17 cellular contexts compared by ENCODE assay signal in the genomic region with DNA sequence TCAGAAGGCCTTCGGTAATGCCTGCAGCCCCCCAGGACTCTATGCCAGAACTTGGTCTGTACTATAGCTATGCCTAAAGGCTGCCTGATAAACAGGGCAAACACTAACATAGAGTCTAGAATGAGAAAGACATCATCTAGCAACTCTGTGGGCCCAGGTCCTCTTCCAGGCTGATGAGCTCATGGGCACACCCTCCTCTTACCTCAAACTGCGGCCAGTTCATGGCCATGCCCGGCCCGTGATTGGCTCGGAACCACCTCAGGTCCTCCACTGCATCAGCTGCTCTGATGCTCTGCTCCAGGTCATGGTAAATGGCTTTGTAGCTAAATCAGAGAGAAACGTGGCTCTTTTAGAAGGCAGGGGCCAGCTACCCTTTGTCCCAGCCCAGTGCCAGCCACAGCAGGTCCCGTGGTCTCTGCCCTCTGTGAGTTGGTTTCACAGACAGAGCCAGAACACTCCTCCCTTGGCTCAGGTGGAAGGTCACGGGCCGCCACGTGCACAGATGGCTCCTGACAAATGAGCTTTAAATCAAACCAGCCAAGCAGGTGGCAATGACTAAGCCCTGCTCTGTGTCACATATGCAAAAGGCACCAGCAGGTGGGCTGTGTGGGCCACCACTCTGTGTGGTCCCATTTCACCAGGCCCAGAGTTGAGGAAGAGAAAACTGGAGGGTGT. TPM values are rescaled to one million over a fixed set of nuclear protein-coding genes. Genes with fewer than 3 reads are reported as not detected.
DNase-seq lines count a peak whose midpoint lies in the region; ATAC-seq, FAIRE-seq and TF ChIP-seq lines count a peak whose summit lies in the region.
"Had no signal": no experiment of that assay in that cellular context is flagged by ENCODE, and none has a peak within 500 bp of the region (broad histone marks: within the 10 kb centered on the region; RNA-seq: fewer than 3 reads in every experiment).

No MANE protein-coding gene starts in this region.

- no peak for TF ChIP-seq POLR2A in HepG2 (IDR thresholded peaks at IDR 0.05; ENCODE audit: insufficient read depth in 1 of 2, low read depth in 2 of 2, low read length in 2 of 2)
- TF ChIP-seq POLR2A in right lobe of liver (IDR thresholded peaks at IDR 0.05): peak; percentile 35

- in situ Hi-C loops in HepG2 (cut with HindIII; ENCODE audit: extremely low pct_ligation_motif_present, low pct_unique_long_range_greater_than_20kb): no loop called here

- POLR2A ChIA-PET in HepG2 (lab: Yijun Ruan, JAX): no interaction called here
- POLR2A ChIA-PET in activated B cell treated with CpG ODN at 0.5 μM for 24 hours (lab: Charles Lee): interaction anchor here (0.5 to 1.5 kb wide), 8 partner anchors 12 to 960 kb away, joined by 3 to 8 read pairs (median 4); partner anchors contain the start of gene PACSIN2

- peaks cover 85% of the 10 kb centered on the region for H3K36me3 Mint-ChIP-seq in activated B cell treated with CpG ODN at 0.5 μM for 24 hours (ENCODE audit: low read depth)
- H3K36me3 Mint-ChIP-seq in activated T-helper 17 cell treated with anti-CD3 and anti-CD28 coated beads, Interleukin-2, amount 50 U/mL, for 72 hours (ENCODE audit: low read depth): peaks cover 33% of the 10 kb centered on the region

- peaks cover 14% of the 10 kb centered on the region for H3K4me1 Mint-ChIP-seq in activated B cell treated with CpG ODN at 0.5 μM for 24 hours
- no peaks in the 10 kb centered on the region for H3K4me1 Mint-ChIP-seq in activated T-helper 17 cell treated with anti-CD3 and anti-CD28 coated beads, Interleukin-2, amount 50 U/mL, for 72 hours

- peak overlapping the region; percentile 28 to 71 for H3K9ac ChIP-seq in liver (ENCODE audit: low read depth in 1 of 2, low read length in 2 of 2)
- H3K9ac ChIP-seq in HepG2 (ENCODE audit: insufficient read depth, low read depth, low read length): no peak overlapping the region

- no peaks in the 10 kb centered on the region for H3K79me2 ChIP-seq in HepG2 (ENCODE audit: insufficient read depth, low read length)

- no peaks in the 10 kb centered on the region for H3K27me3 ChIP-seq in liver (ENCODE audit: control insufficient read depth in 4 of 4, insufficient read depth in 4 of 4, low read length in 3 of 4)
- no peaks in the 10 kb centered on the region for H3K27me3 ChIP-seq in HepG2 (ENCODE audit: control insufficient read depth in 1 of 2, insufficient read depth in 2 of 2, low read length in 2 of 2)
- H3K27me3 ChIP-seq in right lobe of liver: no peaks in the 10 kb centered on the region
- H3K27me3 ChIP-seq in lower lobe of right lung (ENCODE audit: low read depth): no peaks in the 10 kb centered on the region
- H3K27me3 ChIP-seq: ovary had no signal

- CTCF ChIA-PET in HepG2 (lab: Yijun Ruan, JAX; ENCODE audit: low intra/inter-chr PET ratio, low total read pairs) (no interaction called here), activated B cell treated with CpG ODN at 0.5 μM for 24 hours (lab: Charles Lee) (interaction anchor here (0.6 to 1.3 kb wide), 7 partner anchors 13 to 157 kb away, joined by 3 to 8 read pairs (median 3); partner anchors contain the start of gene ARFGAP3)

- TF ChIP-seq RAD21 in liver (IDR thresholded peaks at IDR 0.05) (peak; percentile 46 to 61), HepG2 (CRISPR knock-in tag; IDR thresholded peaks at IDR 0.05) (no peak)

- no peak overlapping the region for H3K4me2 ChIP-seq in HepG2 (ENCODE audit: low read depth, low read length)

- H3K4me3 ChIP-seq in liver (ENCODE audit: low read depth in 1 of 3, low read length in 3 of 3): no peak overlapping the region
- no peak overlapping the region for H3K4me3 ChIP-seq in HepG2 (replicated peaks in 1 of 3; ENCODE audit: insufficient read depth in 1 of 3, low read depth in 2 of 3, low read length in 3 of 3)
- peak overlapping the region in 2 of 3 donors; percentile 1 to 20 for H3K4me3 ChIP-seq in right lobe of liver
- no peak overlapping the region for H3K4me3 ChIP-seq in lower lobe of right lung
- H3K4me3 ChIP-seq: ovary, thoracic aorta had no signal

- BruUV-seq in HepG2 (replicated peaks; lab: Mats Ljungman, UMichigan): no TSS peak

- TF ChIP-seq EP300 in HepG2 (IDR thresholded peaks at IDR 0.05; ENCODE audit: low read depth in 2 of 2, low read length in 2 of 2): no peak
- TF ChIP-seq EP300 in HepG2 (CRISPR knock-in tag; IDR thresholded peaks at IDR 0.05; ENCODE audit: borderline replicate concordance): no peak

- no peaks in the 10 kb centered on the region for H4K20me1 ChIP-seq in HepG2 (ENCODE audit: insufficient read depth, low read length)

- no peak for FAIRE-seq in HepG2 (lab: Jason Lieb, UNC)

- intact Hi-C loops in HepG2 (cut with micrococcal nuclease; ENCODE audit: unreplicated experiment): no loop called here
- intact Hi-C loops in activated B cell treated with CpG ODN at 0.5 μM for 24 hours (cut with micrococcal nuclease): loop anchor here (5.0 kb wide), 1 partner anchor 150 kb away; no protein-coding TSS in a partner anchor
- intact Hi-C loops in right lobe of liver (cut with DNase I): no loop called here
- intact Hi-C loops in lower lobe of right lung (cut with DNase I): no loop called here

- peak overlapping the region; percentile 73 for H3K27ac Mint-ChIP-seq in activated B cell treated with CpG ODN at 0.5 μM for 24 hours
- H3K27ac Mint-ChIP-seq in activated T-helper 17 cell treated with anti-CD3 and anti-CD28 coated beads, Interleukin-2, amount 50 U/mL, for 72 hours: no peak overlapping the region
- H3K27ac Mint-ChIP-seq: activated T-cell treated with anti-CD3 and anti-CD28 coated beads, Interleukin-2, amount 50 U/mL, for 72 hours; T-helper 2 cell treated with Interferon-gamma antibody and Interleukin-4, amounts not matched to agents 5 μg/mL and 100 μg/mL, for 36 hours had no signal

- DNase-seq in HepG2 (ENCODE audit: low spot score): no peak
- no peak for DNase-seq in activated B cell treated with CpG ODN at 0.5 μM for 24 hours
- peak; percentile 84 to 96 (median 94) for DNase-seq in right lobe of liver
- no peak for DNase-seq in NCI-H146 treated with DMSO at 0.1 percent for 48 hours (lab: John Stamatoyannopoulos, UW; ENCODE audit: unreplicated experiment)
- no peak for DNase-seq in NCI-H446 (lab: John Stamatoyannopoulos, UW)
- DNase-seq in lower lobe of right lung: no peak
- DNase-seq: activated CD4-positive, alpha-beta T cell treated with anti-CD3 and anti-CD28 coated beads, Interleukin-2, amount 50 U/mL, for 1 hour; activated T-cell treated with anti-CD3 and anti-CD28 coated beads, Interleukin-2, amount 50 U/mL, for 72 hours; dermis blood vessel endothelial cell; midbrain; NCI-H1105 treated with DMSO at 0.1 percent for 48 hours; ovary; RPMI8226 had no signal

- TF ChIP-seq CTCF in liver (IDR thresholded peaks at IDR 0.05; ENCODE audit: low read depth, low read length, missing input control) (no peak), HepG2 (CRISPR knock-in tag; IDR thresholded peaks at IDR 0.05) (no peak), activated B cell treated with CpG ODN at 0.5 μM for 24 hours (IDR thresholded peaks at IDR 0.05) (no peak), right lobe of liver (IDR thresholded peaks at IDR 0.05) (no peak), lower lobe of right lung (IDR thresholded peaks at IDR 0.05) (no peak)

- H3K9me3 ChIP-seq in liver (ENCODE audit: control insufficient read depth in 4 of 4, low read length in 3 of 4): no peaks in the 10 kb centered on the region
- no peaks in the 10 kb centered on the region for H3K9me3 ChIP-seq in HepG2 (ENCODE audit: low read length)
- H3K9me3 ChIP-seq in right lobe of liver: no peaks in the 10 kb centered on the region
- no peaks in the 10 kb centered on the region for H3K9me3 ChIP-seq in lower lobe of right lung
- H3K9me3 ChIP-seq: ovary, thoracic aorta had no signal

- no peaks in the 10 kb centered on the region for H3K9me3 Mint-ChIP-seq in activated B cell treated with CpG ODN at 0.5 μM for 24 hours
- no peaks in the 10 kb centered on the region for H3K9me3 Mint-ChIP-seq in activated T-helper 17 cell treated with anti-CD3 and anti-CD28 coated beads, Interleukin-2, amount 50 U/mL, for 72 hours
- H3K9me3 Mint-ChIP-seq: activated T-cell treated with anti-CD3 and anti-CD28 coated beads, Interleukin-2, amount 50 U/mL, for 72 hours; T-helper 2 cell treated with Interferon-gamma antibody and Interleukin-4, amounts not matched to agents 5 μg/mL and 100 μg/mL, for 36 hours had no signal

- 44% methylated on average over 10 of the region's 10 CpGs for WGBS in liver
- 88% methylated on average over 7 of the region's 10 CpGs for WGBS in HepG2 (ENCODE audit: low lambda C conversion rate)
- 45% methylated on average over 5 of the region's 10 CpGs for WGBS in right lobe of liver (ENCODE audit: insufficient coverage, low coverage, low lambda C conversion rate, missing lambda C conversion rate)

- ATAC-seq in HepG2 (no peak), activated B cell treated with CpG ODN at 0.5 μM for 24 hours (ENCODE audit: low read depth) (peak; percentile 89), right lobe of liver (peak; percentile 67 to 92 (median 86)), lower lobe of right lung (no peak)
- no peak for ATAC-seq in activated T-helper 17 cell treated with anti-CD3 and anti-CD28 coated beads, Interleukin-2, amount 50 U/mL, for 72 hours (replicated peaks)
- ATAC-seq: activated T-cell treated with anti-CD3 and anti-CD28 coated beads, Interleukin-2, amount 50 U/mL, for 72 hours had no signal

- H3K36me3 ChIP-seq in liver (ENCODE audit: control insufficient read depth in 4 of 4, insufficient read depth in 3 of 4, low read depth in 1 of 4, low read length in 3 of 4) (peaks cover 6 to 27% (median 11%) of the 10 kb centered on the region in 4 donors), HepG2 (replicated peaks in 1 of 2; ENCODE audit: control insufficient read depth in 1 of 2, insufficient read depth in 2 of 2, low read length in 2 of 2) (peaks cover 60 to 100% of the 10 kb centered on the region in 2 experiments), right lobe of liver (peaks cover 0 to 33% (median 14%) of the 10 kb centered on the region in 4 donors), lower lobe of right lung (peaks cover 100% of the 10 kb centered on the region)
- H3K36me3 ChIP-seq: ovary had no signal

- H2AFZ ChIP-seq in HepG2 (ENCODE audit: low read length): no peak overlapping the region

- H3K27ac ChIP-seq in liver (ENCODE audit: low read depth in 1 of 2, low read length in 2 of 2) (peak overlapping the region; percentile 86 to 88), HepG2 (ENCODE audit: extremely low read length, insufficient read depth, low read length) (no peak overlapping the region), right lobe of liver (peak overlapping the region; percentile 71 to 93 (median 92)), lower lobe of right lung (no peak overlapping the region)
- H3K27ac ChIP-seq: ovary, thoracic aorta had no signal

- H3K27me3 Mint-ChIP-seq in activated B cell treated with CpG ODN at 0.5 μM for 24 hours: no peaks in the 10 kb centered on the region
- H3K27me3 Mint-ChIP-seq in activated T-helper 17 cell treated with anti-CD3 and anti-CD28 coated beads, Interleukin-2, amount 50 U/mL, for 72 hours: no peaks in the 10 kb centered on the region

- no peak overlapping the region for H3K4me3 Mint-ChIP-seq in activated B cell treated with CpG ODN at 0.5 μM for 24 hours
- no peak overlapping the region for H3K4me3 Mint-ChIP-seq in activated T-helper 17 cell treated with anti-CD3 and anti-CD28 coated beads, Interleukin-2, amount 50 U/mL, for 72 hours
- H3K4me3 Mint-ChIP-seq: activated T-cell treated with anti-CD3 and anti-CD28 coated beads, Interleukin-2, amount 50 U/mL, for 72 hours; T-helper 2 cell treated with Interferon-gamma antibody and Interleukin-4, amounts not matched to agents 5 μg/mL and 100 μg/mL, for 36 hours had no signal

- peaks cover 10 to 47% (median 29%) of the 10 kb centered on the region in 4 donors for H3K4me1 ChIP-seq in liver (ENCODE audit: control insufficient read depth in 4 of 4, insufficient read depth in 4 of 4, low read length in 3 of 4)
- H3K4me1 ChIP-seq in HepG2 (ENCODE audit: insufficient read depth, low read length): no peaks in the 10 kb centered on the region
- peaks cover 0 to 50% (median 17%) of the 10 kb centered on the region in 4 donors for H3K4me1 ChIP-seq in right lobe of liver
- H3K4me1 ChIP-seq in lower lobe of right lung: peaks cover 6% of the 10 kb centered on the region

RNA-seq across cellular contexts. Expression of gene ARFGAP3, which starts 25.0 kb away (rescaled TPM):
- total RNA-seq in liver (10 to 100 TPM; 19.5 to 55.1 TPM), HepG2 (2016; rRNA removed; fragmentation: Illumina TruSeq; extraction: Trizol) (41.7 and 66.7 TPM in 2 replicates), activated B cell treated with CpG ODN at 0.5 μM for 24 hours (35.2 and 37.3 TPM in 2 replicates), right lobe of liver (10 to 100 TPM; 19.8 to 48.4 (median 30.4) TPM), lower lobe of right lung (39.9 TPM)
- polyA plus RNA-seq in liver (10 to 100 TPM; 18.2 to 35.6 TPM), HepG2 (2011; rRNA removed) (51.0 and 61.6 TPM in 2 replicates)
- total RNA-seq in HepG2 (2016; cell fraction: cytosol; rRNA removed; fragmentation: Illumina TruSeq; extraction: Trizol; ENCODE audit: low read depth): 9.5 and 13.8 TPM in 2 replicates
- total RNA-seq in HepG2 (2016; cell fraction: insoluble cytoplasmic fraction; rRNA removed; fragmentation: Illumina TruSeq; extraction: Trizol): 41.6 and 68.2 TPM in 2 replicates
- 19.0 and 21.9 TPM in 2 replicates for total RNA-seq in HepG2 (2016; cell fraction: membrane; rRNA removed; fragmentation: Illumina TruSeq; extraction: Trizol)
- 26.8 and 27.4 TPM in 2 replicates for total RNA-seq in HepG2 (2016; cell fraction: nucleus; rRNA removed; fragmentation: Illumina TruSeq; extraction: Trizol)
- polyA plus RNA-seq in HepG2 (2011; cell fraction: cytosol; rRNA removed): 42.3 and 50.3 TPM in 2 replicates
- polyA plus RNA-seq in HepG2 (2011; cell fraction: nucleus; rRNA removed): 41.8 and 43.9 TPM in 2 replicates
- polyA plus RNA-seq in HepG2 (2012): 40.6 and 42.9 TPM in 2 replicates
- 3.0 and 3.1 TPM in 2 replicates for polyA plus RNA-seq in HepG2 (2016; cell fraction: cytosol; fragmentation: Illumina TruSeq; extraction: Trizol; ENCODE audit: low read depth)
- polyA plus RNA-seq in HepG2 (2016; cell fraction: insoluble cytoplasmic fraction; fragmentation: Illumina TruSeq; extraction: Trizol; ENCODE audit: low read depth): 50.7 and 53.6 TPM in 2 replicates
- 7.0 and 7.1 TPM in 2 replicates for polyA plus RNA-seq in HepG2 (2016; cell fraction: membrane; fragmentation: Illumina TruSeq; extraction: Trizol; ENCODE audit: low read depth)
- polyA plus RNA-seq in HepG2 (2016; cell fraction: nucleus; fragmentation: Illumina TruSeq; extraction: Trizol; ENCODE audit: insufficient read depth, low read depth): 40.6 and 48.9 TPM in 2 replicates
- 16.2 and 65.9 TPM in 2 replicates for polyA minus RNA-seq in HepG2 (2011; rRNA and poly(A)+ RNA removed; ENCODE audit: low replicate concordance)
- 38.9 and 45.0 TPM in 2 replicates for polyA minus RNA-seq in HepG2 (2011; cell fraction: cytosol; rRNA and poly(A)+ RNA removed)
- 43.4 and 53.0 TPM in 2 replicates for polyA minus RNA-seq in HepG2 (2011; cell fraction: nucleus; rRNA and poly(A)+ RNA removed)
- 10 to 100 TPM; 32.0 to 32.8 TPM for total RNA-seq in activated T-helper 17 cell treated with anti-CD3 and anti-CD28 coated beads, Interleukin-2, amount 50 U/mL, for 72 hours

Comparison
In these comparisons a context has a peak if more than half of its experiments do, and no peak if none do; other contexts are left out.
1. H3K27ac ChIP-seq: peak in liver (2 of 2) and right lobe of liver (3 of 3); none in HepG2 (single experiment) and lower lobe of right lung (single experiment).
2. H3K4me3 ChIP-seq: peak in right lobe of liver (2 of 3); none in liver (0 of 3), HepG2 (0 of 3) and lower lobe of right lung (single experiment).
3. ATAC-seq: peak in activated B cell treated with CpG ODN at 0.5 μM for 24 hours (single experiment) and right lobe of liver (4 of 4); none in HepG2 (single experiment), activated T-helper 17 cell treated with anti-CD3 and anti-CD28 coated beads, Interleukin-2, amount 50 U/mL, for 72 hours (single experiment) and lower lobe of right lung (0 of 2).
4. DNase-seq: peak in right lobe of liver (3 of 3); none in HepG2 (single experiment), activated B cell treated with CpG ODN at 0.5 μM for 24 hours (single experiment), NCI-H146 treated with DMSO at 0.1 percent for 48 hours (single experiment), NCI-H446 (0 of 2) and lower lobe of right lung (single experiment).